In genomic region chr19:57171551-57172081, GRCh38 we compare ENCODE assay signal across 1 cellular context.
A peak's percentile ranks its signal among the peaks of the same experiment; 100 is the strongest.
TF ChIP-seq lines count a peak whose summit lies in the region.

No MANE protein-coding gene starts in this region.

TF ChIP-seq in H1, 55 proteins besides CTCF, POLR2A, EP300 and RAD21:
- TF ChIP-seq RFX5 (IDR thresholded peaks at IDR 0.05; ENCODE audit: borderline replicate concordance, low read depth, low read length) (no peak), HDAC6 (IDR thresholded peaks at IDR 0.05; ENCODE audit: low read depth, low read length) (no peak), POLR2AphosphoS5 (IDR thresholded peaks at IDR 0.05; ENCODE audit: low read depth, low read length) (no peak), USF2 (IDR thresholded peaks at IDR 0.05; ENCODE audit: low read length) (no peak), GABPA (IDR thresholded peaks at IDR 0.05; ENCODE audit: borderline replicate concordance, insufficient read depth, low read length) (no peak), SUZ12 (IDR thresholded peaks at IDR 0.05; ENCODE audit: low read length) (no peak), POU5F1 (IDR thresholded peaks at IDR 0.05; ENCODE audit: low read depth, low read length) (no peak), KDM4A (IDR thresholded peaks at IDR 0.05; ENCODE audit: low read depth, low read length, severe bottlenecking) (peak; percentile 81)
